8 cellular contexts compared by ENCODE assay signal in the genomic region with DNA sequence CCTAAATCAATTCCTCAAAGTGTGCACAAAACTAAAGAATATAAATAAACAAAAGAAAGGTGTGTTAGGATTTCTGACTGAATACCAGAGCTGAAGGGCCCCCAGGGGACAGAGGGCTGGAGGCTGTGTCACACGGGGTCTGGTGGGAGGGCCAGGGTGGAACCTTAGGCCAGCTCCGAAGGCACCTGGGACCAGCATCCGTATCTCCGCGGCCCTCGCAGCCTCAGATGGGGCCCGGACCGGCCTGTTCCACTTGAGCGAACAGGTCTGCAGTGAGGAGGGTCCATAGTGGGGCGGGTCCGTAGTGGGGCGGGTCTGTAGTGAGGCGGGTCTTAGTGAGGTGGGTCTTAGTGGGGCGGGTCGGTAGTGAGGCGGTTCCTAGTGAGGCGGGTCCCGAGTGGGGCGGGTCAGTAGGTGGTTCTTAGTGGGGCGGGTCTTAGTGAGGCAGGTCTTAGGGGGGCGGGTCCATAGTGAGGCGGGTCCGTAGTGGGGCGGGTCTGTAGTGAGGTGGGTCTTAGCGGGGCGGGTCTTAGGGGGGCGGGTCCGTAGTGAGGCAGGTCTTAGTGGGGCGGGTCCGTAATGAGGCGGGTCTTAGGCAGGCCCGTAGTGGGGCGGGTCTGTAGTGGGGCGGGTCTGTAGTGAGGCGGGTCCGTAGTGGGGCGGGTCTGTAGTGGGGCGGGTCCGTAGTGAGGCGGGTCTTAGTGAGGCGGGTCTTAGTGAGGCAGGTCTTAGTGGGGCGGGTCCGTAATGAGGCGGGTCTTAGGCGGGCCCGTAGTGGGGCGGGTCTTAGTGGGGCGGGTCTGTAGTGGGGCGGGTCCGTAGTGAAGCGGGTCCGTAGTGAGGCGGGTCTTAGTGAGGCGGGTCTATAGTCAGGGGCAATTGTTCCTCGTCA. TPM values are rescaled to one million over a fixed set of nuclear protein-coding genes. Genes with fewer than 3 reads are reported as not detected.
DNase-seq lines count a peak whose midpoint lies in the region; ATAC-seq and TF ChIP-seq lines count a peak whose summit lies in the region.

No MANE protein-coding gene starts in this region.

- intact Hi-C loops in mucosa of descending colon (cut with DNase I, micrococcal nuclease) = no loop called here

- H3K36me3 ChIP-seq in mucosa of descending colon (ENCODE audit: low read depth) (no peaks in the 10 kb centered on the region), MM.1S (replicated peaks; ENCODE audit: insufficient read depth, low read length) (no peaks in the 10 kb centered on the region)

- H3K4me3 ChIP-seq in Jurkat, Clone E6-1 (ENCODE audit: low read length) = no peak overlapping the region
- H3K4me3 ChIP-seq in mucosa of descending colon (no peak overlapping the region), MM.1S (ENCODE audit: low read length) (no peak overlapping the region)

- no peak overlapping the region for H3K27ac ChIP-seq in MM.1S (ENCODE audit: low read length)

- H3K4me1 ChIP-seq in mucosa of descending colon (ENCODE audit: low read depth) = peaks cover 15% of the 10 kb centered on the region
- no peaks in the 10 kb centered on the region for H3K4me1 ChIP-seq in MM.1S (ENCODE audit: low read length)

- no peaks in the 10 kb centered on the region for H3K9me3 ChIP-seq in mucosa of descending colon
- H3K9me3 ChIP-seq in MM.1S (replicated peaks; ENCODE audit: insufficient read depth, low read length) = no peaks in the 10 kb centered on the region

- no peak for TF ChIP-seq CTCF in mucosa of descending colon (IDR thresholded peaks at IDR 0.05)
- no peak for TF ChIP-seq CTCF in MM.1S (IDR thresholded peaks at IDR 0.05; ENCODE audit: low read length)

- H3K79me2 ChIP-seq in MM.1S (ENCODE audit: low read length) = no peaks in the 10 kb centered on the region

- H3F3A ChIP-seq in MM.1S (ENCODE audit: insufficient read depth, low read length) = no peaks in the 10 kb centered on the region

- no peak overlapping the region for H3K4me2 ChIP-seq in MM.1S (ENCODE audit: low read depth, low read length)

- no peaks in the 10 kb centered on the region for H4K20me1 ChIP-seq in MM.1S (ENCODE audit: insufficient read depth, low read length)

- H2AFZ ChIP-seq in MM.1S (ENCODE audit: low read length) = no peak overlapping the region

- ATAC-seq in mucosa of descending colon = peak; percentile 14
- no peak for ATAC-seq in HG02763 (IDR thresholded peaks at IDR 0.05; ENCODE audit: unreplicated experiment)

- H3K9me2 ChIP-seq in MM.1S (replicated peaks; ENCODE audit: insufficient read depth, low read length) = no peaks in the 10 kb centered on the region

- H3K9ac ChIP-seq in MM.1S (ENCODE audit: low read length) = no peak overlapping the region

- no peaks in the 10 kb centered on the region for H3K27me3 ChIP-seq in MM.1S (replicated peaks; ENCODE audit: insufficient read depth, low read length)

- DNase-seq in DMS153 treated with DMSO at 0.1 percent for 48 hours (lab: John Stamatoyannopoulos, UW; ENCODE audit: unreplicated experiment) (peak; percentile 34), ecto neural progenitor cell (ENCODE audit: low spot score) (peak; percentile 87), mucosa of descending colon (peak in 2 of 3 donors; percentile 52 to 72), SW480 (ENCODE audit: low spot score) (no peak), MM.1S (no peak), DMS79 treated with DMSO at 0.1 percent for 48 hours (lab: John Stamatoyannopoulos, UW) (no peak)
- peak; percentile 9 for DNase-seq in Jurkat, Clone E6-1 (ENCODE audit: low read depth, low spot score)

RNA-seq across cellular contexts. Expression of gene GPR146, which starts 15.1 kb away (rescaled TPM):
- 2.6 TPM for polyA plus RNA-seq in Jurkat, Clone E6-1 (2012; ENCODE audit: insufficient read depth, insufficient read length)
- total RNA-seq in mucosa of descending colon = 10 to 100 TPM in 1 of 3 donors, 1 to 10 TPM in 2; 3.5 to 13.0 (median 5.7) TPM

RNA-seq across cellular contexts. Expression of gene GPER1, which starts 28.5 kb away (rescaled TPM):
- 1.2 TPM for polyA plus RNA-seq in Jurkat, Clone E6-1 (2012; ENCODE audit: insufficient read depth, insufficient read length)
- total RNA-seq in mucosa of descending colon = 10 to 100 TPM in 1 of 3 donors, 1 to 10 TPM in 2; 7.9 to 14.7 (median 9.8) TPM

Comparison
In these comparisons a context has a peak if more than half of its experiments do, and no peak if none do; other contexts are left out.
1. DNase-seq: peak in DMS153 treated with DMSO at 0.1 percent for 48 hours (single experiment), Jurkat, Clone E6-1 (single experiment), ecto neural progenitor cell (single experiment) and mucosa of descending colon (2 of 3); none in SW480 (single experiment), MM.1S (single experiment) and DMS79 treated with DMSO at 0.1 percent for 48 hours (single experiment).